In genomic region chr16:280005-280421, GRCh38 we compare ENCODE assay signal across 18 cellular contexts. TPM values are rescaled to one million over a fixed set of nuclear protein-coding genes. Genes with fewer than 3 reads are reported as not detected.
DNase-seq lines count a peak whose midpoint lies in the region; ATAC-seq, FAIRE-seq and TF ChIP-seq lines count a peak whose summit lies in the region.
"Had no signal": no experiment of that assay in that cellular context is flagged by ENCODE, and none has a peak within 500 bp of the region (broad histone marks: within the 10 kb centered on the region; RNA-seq: fewer than 3 reads in every experiment).

No MANE protein-coding gene starts in this region.

- FAIRE-seq in astrocyte (lab: Jason Lieb, UNC): no peak
- FAIRE-seq: bronchial epithelial cell had no signal

- H3K27me3 ChIP-seq in heart left ventricle (peaks cover 0 to 45% (median 8%) of the 10 kb centered on the region in 9 donors), astrocyte (ENCODE audit: insufficient read depth, low read length) (peaks cover 7% of the 10 kb centered on the region), mesenchymal stem cell (ENCODE audit: control insufficient read depth in 1 of 2, insufficient read depth in 1 of 2, low read length in 2 of 2) (peaks cover 36 to 40% of the 10 kb centered on the region in 2 experiments), stomach (peaks cover 0 to 60% (median 29%) of the 10 kb centered on the region in 3 donors), ovary (no peaks in the 10 kb centered on the region)
- H3K27me3 ChIP-seq: testis had no signal

- H4K8ac ChIP-seq in mesenchymal stem cell (ENCODE audit: low read length): no peak overlapping the region

- no peaks in the 10 kb centered on the region for H3K79me2 ChIP-seq in astrocyte (ENCODE audit: insufficient read depth, low read length)

- TF ChIP-seq EP300 in stomach (IDR thresholded peaks at IDR 0.05) (no peak), ovary (IDR thresholded peaks at IDR 0.05) (no peak)

- no peak overlapping the region for H2BK120ac ChIP-seq in mesenchymal stem cell (ENCODE audit: low read depth, low read length)

- no peaks in the 10 kb centered on the region for H3K4me1 Mint-ChIP-seq in astrocyte (ENCODE audit: low read depth, unreplicated experiment)
- peaks cover 6% of the 10 kb centered on the region for H3K4me1 Mint-ChIP-seq in activated CD8-positive, alpha-beta memory T cell treated with anti-CD3 and anti-CD28 coated beads, Interleukin-2, amount 10 ng/mL, durations not matched to agents 7 days and 5 days

- peak overlapping the region; percentile 90 for H2BK15ac ChIP-seq in mesenchymal stem cell (ENCODE audit: low read depth, poor library complexity, severe bottlenecking)

- no peak overlapping the region for H4K91ac ChIP-seq in mesenchymal stem cell (ENCODE audit: low read length)

- no peak overlapping the region for H3K4me3 Mint-ChIP-seq in astrocyte (ENCODE audit: unreplicated experiment)
- no peak overlapping the region for H3K4me3 Mint-ChIP-seq in activated CD8-positive, alpha-beta memory T cell treated with anti-CD3 and anti-CD28 coated beads, Interleukin-2, amount 10 ng/mL, durations not matched to agents 7 days and 5 days
- H3K4me3 Mint-ChIP-seq: activated CD4-positive, alpha-beta T cell treated with anti-CD3 and anti-CD28 coated beads for 36 hours had no signal

- TF ChIP-seq CTCF in heart left ventricle (IDR thresholded peaks at IDR 0.05) (no peak), astrocyte (IDR thresholded peaks at IDR 0.05; ENCODE audit: insufficient read depth, low read depth, low read length) (no peak), stomach (IDR thresholded peaks at IDR 0.05) (no peak), ovary (IDR thresholded peaks at IDR 0.05) (no peak)

- no peaks in the 10 kb centered on the region for H3K36me3 Mint-ChIP-seq in astrocyte (ENCODE audit: low read depth, unreplicated experiment)
- H3K36me3 Mint-ChIP-seq in activated CD8-positive, alpha-beta memory T cell treated with anti-CD3 and anti-CD28 coated beads, Interleukin-2, amount 10 ng/mL, durations not matched to agents 7 days and 5 days: no peaks in the 10 kb centered on the region
- H3K36me3 Mint-ChIP-seq: activated naive CD4-positive, alpha-beta T cell treated with anti-CD3 and anti-CD28 coated beads, Interleukin-2, amount 50 U/mL, for 24 hours had no signal

- no peak overlapping the region for H3K4ac ChIP-seq in mesenchymal stem cell (ENCODE audit: low read depth in 1 of 2, low read length in 2 of 2)

- WGBS in heart left ventricle, 4 donors: 8 to 38% (median 22%) methylated on average over 8 to 41 of the region's 41 CpGs
- 14% methylated on average over 28 of the region's 41 CpGs for WGBS in mesenchymal stem cell
- WGBS in stomach, 5 donors: 3 to 17% (median 8%) methylated on average over 9 to 41 of the region's 41 CpGs
- 6 to 18% (median 9%) methylated on average over 10 to 41 of the region's 41 CpGs for WGBS in ovary, 3 donors

- no peak overlapping the region for H2BK12ac ChIP-seq in mesenchymal stem cell (ENCODE audit: low read length in 2 of 2)

- H2AFZ ChIP-seq in astrocyte (ENCODE audit: low read depth, low read length) (no peak overlapping the region), mesenchymal stem cell (ENCODE audit: low read depth, low read length) (no peak overlapping the region)

- TF ChIP-seq POLR2A in heart left ventricle (IDR thresholded peaks at IDR 0.05) (no peak), stomach (IDR thresholded peaks at IDR 0.05) (no peak), ovary (IDR thresholded peaks at IDR 0.05) (no peak)

- H3K23ac ChIP-seq in mesenchymal stem cell (ENCODE audit: low read length in 2 of 2): peak overlapping the region in 1 of 2 experiments; percentile 29

- H3K27ac Mint-ChIP-seq in astrocyte (ENCODE audit: unreplicated experiment): no peak overlapping the region
- H3K27ac Mint-ChIP-seq in activated CD8-positive, alpha-beta memory T cell treated with anti-CD3 and anti-CD28 coated beads, Interleukin-2, amount 10 ng/mL, durations not matched to agents 7 days and 5 days: no peak overlapping the region
- H3K27ac Mint-ChIP-seq: activated CD4-positive, alpha-beta T cell treated with anti-CD3 and anti-CD28 coated beads for 36 hours; activated naive CD4-positive, alpha-beta T cell treated with anti-CD3 and anti-CD28 coated beads, Interleukin-2, amount 50 U/mL, for 24 hours had no signal

- H3K79me1 ChIP-seq in mesenchymal stem cell (replicated peaks; ENCODE audit: low read length, poor library complexity, severe bottlenecking): no peaks in the 10 kb centered on the region

- H3K9me3 ChIP-seq in heart left ventricle (no peaks in the 10 kb centered on the region), astrocyte (ENCODE audit: insufficient read depth, low read depth, low read length) (no peaks in the 10 kb centered on the region), mesenchymal stem cell (ENCODE audit: control insufficient read depth, low read length) (no peaks in the 10 kb centered on the region), stomach (no peaks in the 10 kb centered on the region), ovary (no peaks in the 10 kb centered on the region)
- H3K9me3 ChIP-seq: mucosa of descending colon, testis had no signal

- H3K14ac ChIP-seq in mesenchymal stem cell (ENCODE audit: low read length in 2 of 2): no peak overlapping the region

- H3K4me1 ChIP-seq in heart left ventricle (peaks cover 0 to 40% (median 10%) of the 10 kb centered on the region in 12 donors), astrocyte (ENCODE audit: insufficient read depth, low read length) (peaks cover 4% of the 10 kb centered on the region), mesenchymal stem cell (ENCODE audit: control insufficient read depth, insufficient read depth, low read depth, low read length) (peaks cover 20% of the 10 kb centered on the region), stomach (peaks cover 12 to 64% (median 42%) of the 10 kb centered on the region in 4 donors), ovary (ENCODE audit: insufficient read depth) (no peaks in the 10 kb centered on the region)
- H3K4me1 ChIP-seq: testis had no signal

- intact Hi-C loops in heart left ventricle (cut with DNase I) (no loop called here), cardiac septum (cut with DNase I) (no loop called here), stomach (cut with DNase I; ENCODE audit: low total_unique reads) (no loop called here), ovary (cut with DNase I) (no loop called here)

- H3K9ac ChIP-seq in astrocyte (ENCODE audit: low read length) (no peak overlapping the region), mesenchymal stem cell (ENCODE audit: low read length) (no peak overlapping the region)

- CTCF ChIA-PET in activated CD8-positive, alpha-beta memory T cell treated with anti-CD3 and anti-CD28 coated beads, Interleukin-2, amount 10 ng/mL, durations not matched to agents 7 days and 5 days (lab: Charles Lee): no interaction called here

- H3K27ac ChIP-seq in heart left ventricle: no peak overlapping the region
- H3K27ac ChIP-seq in astrocyte (ENCODE audit: low read depth, low read length): no peak overlapping the region
- no peak overlapping the region for H3K27ac ChIP-seq in mesenchymal stem cell (ENCODE audit: low read length, poor library complexity, severe bottlenecking)
- H3K27ac ChIP-seq in stomach: peak overlapping the region; percentile 37 to 79 (median 66)
- H3K27ac ChIP-seq in ovary: no peak overlapping the region
- H3K27ac ChIP-seq: testis had no signal

- H3K4me2 ChIP-seq in astrocyte (ENCODE audit: low read length) (peak overlapping the region; percentile 41), mesenchymal stem cell (ENCODE audit: low read length, poor library complexity, severe bottlenecking) (peak overlapping the region; percentile 55)

- H4K20me1 ChIP-seq in astrocyte (ENCODE audit: insufficient read depth, low read length): peaks cover 4% of the 10 kb centered on the region

- peak overlapping the region in 9 of 12 donors; percentile 27 to 52 (median 43) for H3K4me3 ChIP-seq in heart left ventricle
- H3K4me3 ChIP-seq in astrocyte (ENCODE audit: insufficient read depth, low read depth, low read length): no peak overlapping the region
- H3K4me3 ChIP-seq in mesenchymal stem cell (ENCODE audit: insufficient read depth in 1 of 2, low read depth in 1 of 2, low read length in 2 of 2): no peak overlapping the region
- peak overlapping the region; percentile 36 to 42 (median 39) for H3K4me3 ChIP-seq in stomach
- H3K4me3 ChIP-seq in ovary: no peak overlapping the region
- H3K4me3 ChIP-seq: mucosa of descending colon had no signal

- H2BK5ac ChIP-seq in mesenchymal stem cell (ENCODE audit: low read depth, low read length, poor library complexity, severe bottlenecking): no peak overlapping the region

- ATAC-seq in heart left ventricle: no peak
- no peak for ATAC-seq in HG02981 (IDR thresholded peaks at IDR 0.05; ENCODE audit: unreplicated experiment)
- ATAC-seq in activated CD8-positive, alpha-beta memory T cell treated with anti-CD3 and anti-CD28 coated beads, Interleukin-2, amount 10 ng/mL, durations not matched to agents 7 days and 5 days: no peak
- ATAC-seq: activated CD4-positive, alpha-beta T cell treated with anti-CD3 and anti-CD28 coated beads for 36 hours; mucosa of descending colon had no signal

- H3K27me3 Mint-ChIP-seq in astrocyte (ENCODE audit: low read depth, unreplicated experiment): peaks cover 13% of the 10 kb centered on the region
- H3K27me3 Mint-ChIP-seq in activated CD8-positive, alpha-beta memory T cell treated with anti-CD3 and anti-CD28 coated beads, Interleukin-2, amount 10 ng/mL, durations not matched to agents 7 days and 5 days: peaks cover 31% of the 10 kb centered on the region

- no peaks in the 10 kb centered on the region for H3K9me3 Mint-ChIP-seq in astrocyte (ENCODE audit: unreplicated experiment)
- H3K9me3 Mint-ChIP-seq in activated CD8-positive, alpha-beta memory T cell treated with anti-CD3 and anti-CD28 coated beads, Interleukin-2, amount 10 ng/mL, durations not matched to agents 7 days and 5 days (ENCODE audit: low read depth): no peaks in the 10 kb centered on the region
- H3K9me3 Mint-ChIP-seq: activated naive CD4-positive, alpha-beta T cell treated with anti-CD3 and anti-CD28 coated beads, Interleukin-2, amount 50 U/mL, for 24 hours had no signal

- H3K18ac ChIP-seq in mesenchymal stem cell (ENCODE audit: low read depth in 1 of 2, low read length in 2 of 2): no peak overlapping the region

- H2AK5ac ChIP-seq in mesenchymal stem cell (ENCODE audit: low read length, severe bottlenecking): no peak overlapping the region

- DNase-seq in heart left ventricle: no peak
- DNase-seq in cardiac septum (ENCODE audit: low spot score): no peak
- no peak for DNase-seq in astrocyte (ENCODE audit: low read depth)
- DNase-seq in mesenchymal stem cell: no peak
- DNase-seq in stomach: no peak
- DNase-seq in ovary: no peak
- DNase-seq in activated CD8-positive, alpha-beta memory T cell treated with anti-CD3 and anti-CD28 coated beads, Interleukin-2, amount 10 ng/mL, durations not matched to agents 7 days and 5 days: no peak
- DNase-seq: activated CD4-positive, alpha-beta T cell treated with anti-CD3 and anti-CD28 coated beads for 36 hours; activated T-cell treated with anti-CD3 and anti-CD28 coated beads for 4 hours; effector CD8-positive, alpha-beta T cell; NCI-H82; testis had no signal

- no peaks in the 10 kb centered on the region for H3K36me3 ChIP-seq in heart left ventricle
- H3K36me3 ChIP-seq in astrocyte (ENCODE audit: insufficient read depth, low read length): no peaks in the 10 kb centered on the region
- peaks cover 0 to 9% of the 10 kb centered on the region in 2 experiments for H3K36me3 ChIP-seq in mesenchymal stem cell (ENCODE audit: control insufficient read depth in 1 of 2, insufficient read depth in 2 of 2, low read depth in 1 of 2, low read length in 2 of 2)
- peaks cover 0 to 2% (median 0%) of the 10 kb centered on the region in 4 donors for H3K36me3 ChIP-seq in stomach
- no peaks in the 10 kb centered on the region for H3K36me3 ChIP-seq in ovary

RNA-seq across cellular contexts. Expression of gene ARHGDIG, which starts 0.4 kb away (rescaled TPM):
- total RNA-seq in heart left ventricle (10 to 100 TPM in 3 of 9 donors, 1 to 10 TPM in 6; 5.5 to 19.2 (median 8.2) TPM), cardiac septum (2.8 TPM), astrocyte (3.3 and 5.0 TPM in 2 replicates), stomach (10 to 100 TPM in 2 of 5 donors, 1 to 10 TPM in 2, not detected in 1; 3.1 to 39.7 (median 11.0) TPM), ovary (under 1 TPM in 1 of 7 donors, not detected in 6; 0.77 TPM)
- polyA plus RNA-seq in heart left ventricle (10 to 100 TPM in 1 of 2 donors, under 1 TPM in 1; 0.26 to 11.4 TPM), stomach (10 to 100 TPM in 1 of 3 donors, 1 to 10 TPM in 2; 5.2 to 50.4 (median 9.6) TPM), ovary (under 1 TPM in 1 of 2 donors, not detected in 1; 0.10 TPM)
- 0.11 TPM for polyA plus RNA-seq in mesenchymal stem cell (2013, experiment 1 of 2)
- polyA plus RNA-seq in mesenchymal stem cell (2013, experiment 2 of 2): 0.19 TPM
- not detected for total RNA-seq in activated CD8-positive, alpha-beta memory T cell treated with anti-CD3 and anti-CD28 coated beads, Interleukin-2, amount 10 ng/mL, durations not matched to agents 7 days and 5 days
- total RNA-seq: activated CD4-positive, alpha-beta T cell treated with anti-CD3 and anti-CD28 coated beads for 36 hours; bronchial epithelial cell; T-helper 2 cell treated with Interferon-gamma antibody and Interleukin-4, amounts not matched to agents 100 ng/mL and 5 ng/mL, for 36 hours had no signal
- polyA plus RNA-seq: AG04450 had no signal

RNA-seq across cellular contexts. Expression of gene PDIA2, which starts 3.0 kb away (rescaled TPM):
- total RNA-seq in heart left ventricle: 1 to 10 TPM in 8 of 9 donors, under 1 TPM in 1; 0.98 to 9.3 (median 5.1) TPM
- polyA plus RNA-seq in heart left ventricle: 1 to 10 TPM in 1 of 2 donors, under 1 TPM in 1; 0.17 to 1.7 TPM
- total RNA-seq in cardiac septum: 0.81 TPM
- total RNA-seq in astrocyte: 1.2 and 1.5 TPM in 2 replicates
- not detected for polyA plus RNA-seq in mesenchymal stem cell (2013, experiment 1 of 2)
- not detected for polyA plus RNA-seq in mesenchymal stem cell (2013, experiment 2 of 2)
- 100 to 1,000 TPM in 1 of 5 donors, 10 to 100 TPM in 3, not detected in 1; 32.3 to 118 (median 65.1) TPM for total RNA-seq in stomach
- polyA plus RNA-seq in stomach: 100 to 1,000 TPM; 142 to 932 (median 584) TPM
- total RNA-seq in ovary: under 1 TPM in 3 of 7 donors, not detected in 4; 0.15 to 0.92 (median 0.48) TPM
- under 1 TPM in 1 of 2 donors, not detected in 1; 0.04 TPM for polyA plus RNA-seq in ovary
- total RNA-seq in activated CD8-positive, alpha-beta memory T cell treated with anti-CD3 and anti-CD28 coated beads, Interleukin-2, amount 10 ng/mL, durations not matched to agents 7 days and 5 days: not detected
- total RNA-seq: activated CD4-positive, alpha-beta T cell treated with anti-CD3 and anti-CD28 coated beads for 36 hours; bronchial epithelial cell; T-helper 2 cell treated with Interferon-gamma antibody and Interleukin-4, amounts not matched to agents 100 ng/mL and 5 ng/mL, for 36 hours had no signal

RNA-seq across cellular contexts. Expression of gene RGS11, which starts 4.3 kb away (rescaled TPM):
- 10 to 100 TPM in 5 of 9 donors, 1 to 10 TPM in 4; 4.9 to 19.5 (median 11.8) TPM for total RNA-seq in heart left ventricle
- 10 to 100 TPM in 1 of 2 donors, 1 to 10 TPM in 1; 1.1 to 12.1 TPM for polyA plus RNA-seq in heart left ventricle
- 31.4 TPM for total RNA-seq in cardiac septum
- total RNA-seq in astrocyte: 2.7 and 2.8 TPM in 2 replicates
- 1.4 TPM for polyA plus RNA-seq in mesenchymal stem cell (2013, experiment 1 of 2)
- polyA plus RNA-seq in mesenchymal stem cell (2013, experiment 2 of 2): 1.3 TPM
- 10 to 100 TPM in 2 of 5 donors, 1 to 10 TPM in 3; 2.6 to 24.6 (median 7.0) TPM for total RNA-seq in stomach
- polyA plus RNA-seq in stomach: 10 to 100 TPM in 2 of 3 donors, 1 to 10 TPM in 1; 7.3 to 26.3 (median 11.9) TPM
- 1 to 10 TPM in 2 of 7 donors, under 1 TPM in 3, not detected in 2; 0.33 to 1.7 (median 0.72) TPM for total RNA-seq in ovary
- under 1 TPM; 0.44 to 0.45 TPM for polyA plus RNA-seq in ovary
- not detected for total RNA-seq in activated CD8-positive, alpha-beta memory T cell treated with anti-CD3 and anti-CD28 coated beads, Interleukin-2, amount 10 ng/mL, durations not matched to agents 7 days and 5 days
- total RNA-seq: bronchial epithelial cell had no signal

RNA-seq across cellular contexts. Expression of gene FAM234A, which starts 45.4 kb away (rescaled TPM):
- total RNA-seq in heart left ventricle: 100 to 1,000 TPM; 132 to 201 (median 148) TPM
- polyA plus RNA-seq in heart left ventricle: 100 to 1,000 TPM; 110 to 124 TPM
- 137 TPM for total RNA-seq in cardiac septum
- total RNA-seq in astrocyte: 70.8 and 88.7 TPM in 2 replicates
- 118 TPM for polyA plus RNA-seq in mesenchymal stem cell (2013, experiment 1 of 2)
- 110 TPM for polyA plus RNA-seq in mesenchymal stem cell (2013, experiment 2 of 2)
- total RNA-seq in stomach: 10 to 100 TPM; 14.6 to 87.2 (median 60.3) TPM
- 10 to 100 TPM; 13.1 to 34.9 (median 29.5) TPM for polyA plus RNA-seq in stomach
- total RNA-seq in ovary: 10 to 100 TPM; 20.4 to 61.9 (median 49.2) TPM
- 10 to 100 TPM; 37.9 to 51.7 TPM for polyA plus RNA-seq in ovary
- 10 to 100 TPM in 1 of 2 experiments, 1 to 10 TPM in 1; 9.1 to 10.1 TPM for total RNA-seq in activated CD8-positive, alpha-beta memory T cell treated with anti-CD3 and anti-CD28 coated beads, Interleukin-2, amount 10 ng/mL, durations not matched to agents 7 days and 5 days

RNA-seq across cellular contexts. Expression of gene LUC7L, which starts 50.8 kb away (rescaled TPM):
- 10 to 100 TPM; 12.5 to 26.8 (median 19.4) TPM for total RNA-seq in heart left ventricle
- 10 to 100 TPM; 17.7 to 47.5 TPM for polyA plus RNA-seq in heart left ventricle
- 30.9 TPM for total RNA-seq in cardiac septum
- total RNA-seq in astrocyte: 70.2 and 74.1 TPM in 2 replicates
- 38.5 TPM for polyA plus RNA-seq in mesenchymal stem cell (2013, experiment 1 of 2)
- polyA plus RNA-seq in mesenchymal stem cell (2013, experiment 2 of 2): 36.3 TPM
- total RNA-seq in stomach: 100 to 1,000 TPM; 100 to 221 (median 121) TPM
- polyA plus RNA-seq in stomach: 100 to 1,000 TPM in 1 of 3 donors, 10 to 100 TPM in 2; 77.5 to 108 (median 82.2) TPM
- 100 to 1,000 TPM in 1 of 7 donors, 10 to 100 TPM in 6; 60.7 to 112 (median 74.2) TPM for total RNA-seq in ovary
- polyA plus RNA-seq in ovary: 10 to 100 TPM; 56.6 to 68.5 TPM
- total RNA-seq in activated CD8-positive, alpha-beta memory T cell treated with anti-CD3 and anti-CD28 coated beads, Interleukin-2, amount 10 ng/mL, durations not matched to agents 7 days and 5 days: 10 to 100 TPM; 60.0 to 65.3 TPM

Comparison
In these comparisons a context has a peak if more than half of its experiments do, and no peak if none do; other contexts are left out.
1. H3K27ac ChIP-seq: peak in stomach (5 of 5); none in heart left ventricle (0 of 12), astrocyte (single experiment), mesenchymal stem cell (single experiment) and ovary (0 of 2).
2. H3K4me3 ChIP-seq: peak in heart left ventricle (9 of 12) and stomach (4 of 4); none in astrocyte (single experiment), mesenchymal stem cell (0 of 2) and ovary (single experiment).